In genomic region chr20:31515072-31515774, GRCh38 we compare ENCODE assay signal across 9 cellular contexts. TPM values are rescaled to one million over a fixed set of nuclear protein-coding genes. Genes with fewer than 3 reads are reported as not detected.
DNase-seq lines count a peak whose midpoint lies in the region; ATAC-seq, FAIRE-seq and TF ChIP-seq lines count a peak whose summit lies in the region.
"Had no signal": no experiment of that assay in that cellular context is flagged by ENCODE, and none has a peak within 500 bp of the region (broad histone marks: within the 10 kb centered on the region; RNA-seq: fewer than 3 reads in every experiment).

No MANE protein-coding gene starts in this region.

- no peak for TF ChIP-seq EP300 in A549 (IDR thresholded peaks at IDR 0.05)

- intact Hi-C loops in sciatic nerve (cut with DNase I) = no loop called here

- DNase-seq in A549 (ENCODE audit: low read depth in 1 of 2, low spot score in 1 of 2) (no peak), HFF-Myc (ENCODE audit: extremely low read depth, low read depth) (no peak), cardiac fibroblast (ENCODE audit: low read depth in 2 of 2) (no peak), sciatic nerve (ENCODE audit: low spot score) (no peak), AG20443 (ENCODE audit: low spot score) (no peak)

- no peak for FAIRE-seq in A549 (lab: Jason Lieb, UNC)

- POLR2A ChIA-PET in A549 (lab: Yijun Ruan, JAX) = no interaction called here

- TF ChIP-seq CTCF in A549 (IDR thresholded peaks at IDR 0.05) (no peak), HFF-Myc (IDR thresholded peaks at IDR 0.05; ENCODE audit: low read depth, low read length, missing control alignments) (no peak), cardiac fibroblast (IDR thresholded peaks at IDR 0.05; ENCODE audit: low read depth, low read length) (no peak)

- ATAC-seq in A549 (no peak; a peak in 2 of 6 replicates), HG03039 (IDR thresholded peaks at IDR 0.05; ENCODE audit: unreplicated experiment) (no peak), sciatic nerve (no peak), GM18873 (IDR thresholded peaks at IDR 0.05; ENCODE audit: low FRiP score, unreplicated experiment) (no peak)

- 13% methylated on average over 4 of the region's 4 CpGs for WGBS in A549 (ENCODE audit: missing lambda C conversion rate)

- no peaks in the 10 kb centered on the region for H3K9me3 ChIP-seq in A549
- no peaks in the 10 kb centered on the region for H3K9me3 ChIP-seq in mononuclear cell (ENCODE audit: low read depth, low read length)

- H3K27ac ChIP-seq in A549 = peak overlapping the region; percentile 89 to 96

- no peak for TF ChIP-seq RAD21 in A549 (conservative IDR thresholded peaks at IDR 0.05 in 1 of 2, IDR thresholded peaks at IDR 0.05 in 1 of 2)

- TF ChIP-seq POLR2A in A549 (IDR thresholded peaks at IDR 0.05; ENCODE audit: low read length) = no peak

- peak overlapping the region; percentile 74 for H3K4me3 ChIP-seq in A549
- peak overlapping the region; percentile 99 for H3K4me3 ChIP-seq in HFF-Myc (replicated peaks; ENCODE audit: low read depth, low read length)
- H3K4me3 ChIP-seq in cardiac fibroblast (replicated peaks in 1 of 2; ENCODE audit: low read depth in 2 of 2, low read length in 2 of 2) = peak overlapping the region; percentile 98 to 100
- peak overlapping the region; percentile 84 for H3K4me3 ChIP-seq in mononuclear cell (ENCODE audit: low read length)

- H3K27me3 ChIP-seq in mononuclear cell (ENCODE audit: insufficient read depth, low read length) = no peaks in the 10 kb centered on the region

- CTCF ChIA-PET in A549 (lab: Yijun Ruan, JAX) = interaction anchor here (0.7 to 1.7 kb wide), 7 partner anchors 12 to 97 kb away, joined by 3 to 9 read pairs (median 4); no protein-coding TSS in a partner anchor

- H3K4me2 ChIP-seq in A549 = peak overlapping the region; percentile 99

- H3K4me1 ChIP-seq in A549 (peaks cover 26% of the 10 kb centered on the region), mononuclear cell (ENCODE audit: insufficient read depth, low read length) (peaks cover 48% of the 10 kb centered on the region)

TF ChIP-seq in A549, 52 proteins besides CTCF, POLR2A, EP300 and RAD21:
- TF ChIP-seq CEBPB (IDR thresholded peaks at IDR 0.05) (no peak), MYC (IDR thresholded peaks at IDR 0.05; ENCODE audit: borderline replicate concordance, low read length) (no peak), TFCP2L1 (CRISPR knock-in tag; IDR thresholded peaks at IDR 0.05) (no peak), ZC3H11A (IDR thresholded peaks at IDR 0.05) (no peak), E2F6 (IDR thresholded peaks at IDR 0.05; ENCODE audit: borderline replicate concordance, low read depth) (no peak), ESRRA (IDR thresholded peaks at IDR 0.05; ENCODE audit: borderline replicate concordance, low read length) (no peak), CBX2 (IDR thresholded peaks at IDR 0.05; ENCODE audit: borderline replicate concordance, low read depth) (no peak), GATA3 (IDR thresholded peaks at IDR 0.05; ENCODE audit: borderline replicate concordance) (no peak), JUNB (IDR thresholded peaks at IDR 0.05) (no peak), ZSCAN20 (CRISPR knock-in tag; IDR thresholded peaks at IDR 0.05) (no peak), POLR2AphosphoS2 (conservative IDR thresholded peaks at IDR 0.05; ENCODE audit: low read length) (no peak), PHF8 (IDR thresholded peaks at IDR 0.05; ENCODE audit: borderline replicate concordance, low read depth) (no peak), ZFP36 (IDR thresholded peaks at IDR 0.05; ENCODE audit: borderline replicate concordance, partially characterized antibody) (no peak), HEYL (CRISPR knock-in tag; IDR thresholded peaks at IDR 0.05) (no peak)
- TF ChIP-seq, protein P1, sequence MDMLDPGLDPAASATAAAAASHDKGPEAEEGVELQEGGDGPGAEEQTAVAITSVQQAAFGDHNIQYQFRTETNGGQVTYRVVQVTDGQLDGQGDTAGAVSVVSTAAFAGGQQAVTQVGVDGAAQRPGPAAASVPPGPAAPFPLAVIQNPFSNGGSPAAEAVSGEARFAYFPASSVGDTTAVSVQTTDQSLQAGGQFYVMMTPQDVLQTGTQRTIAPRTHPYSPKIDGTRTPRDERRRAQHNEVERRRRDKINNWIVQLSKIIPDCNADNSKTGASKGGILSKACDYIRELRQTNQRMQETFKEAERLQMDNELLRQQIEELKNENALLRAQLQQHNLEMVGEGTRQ (IDR thresholded peaks at IDR 0.05) = no peak
- TF ChIP-seq, protein P2, sequence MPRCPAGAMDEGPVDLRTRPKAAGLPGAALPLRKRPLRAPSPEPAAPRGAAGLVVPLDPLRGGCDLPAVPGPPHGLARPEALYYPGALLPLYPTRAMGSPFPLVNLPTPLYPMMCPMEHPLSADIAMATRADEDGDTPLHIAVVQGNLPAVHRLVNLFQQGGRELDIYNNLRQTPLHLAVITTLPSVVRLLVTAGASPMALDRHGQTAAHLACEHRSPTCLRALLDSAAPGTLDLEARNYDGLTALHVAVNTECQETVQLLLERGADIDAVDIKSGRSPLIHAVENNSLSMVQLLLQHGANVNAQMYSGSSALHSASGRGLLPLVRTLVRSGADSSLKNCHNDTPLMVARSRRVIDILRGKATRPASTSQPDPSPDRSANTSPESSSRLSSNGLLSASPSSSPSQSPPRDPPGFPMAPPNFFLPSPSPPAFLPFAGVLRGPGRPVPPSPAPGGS (IDR thresholded peaks at IDR 0.05) = no peak

RNA-seq across cellular contexts. Expression of gene HM13, which starts 1.0 kb away (rescaled TPM):
- polyA plus RNA-seq in A549 (2011; rRNA removed) = 164 and 229 TPM in 2 replicates
- 140 and 200 TPM in 2 replicates for polyA plus RNA-seq in A549 (2012; cell fraction: cytosol; rRNA removed)
- polyA plus RNA-seq in A549 (2012; cell fraction: nucleus; rRNA removed) = 247 and 368 TPM in 2 replicates
- 167 to 178 TPM (median 178 TPM) in 3 replicates for polyA plus RNA-seq in A549 (2017; fragmentation: RNase III; extraction: RNeasy Plus Mini Kit Qiagen cat#74134 plus additional on column Dnase treatment)
- polyA minus RNA-seq in A549 (2011; rRNA and poly(A)+ RNA removed) = 177 and 217 TPM in 2 replicates
- total RNA-seq in mononuclear cell = 62.0 TPM
- 106 TPM for total RNA-seq in sciatic nerve

RNA-seq across cellular contexts. Expression of gene REM1, which starts 40.1 kb away (rescaled TPM):
- polyA plus RNA-seq in A549 (2011; rRNA removed) = not detected in 2 replicates
- 0.04 TPM in 1 of 2 replicates, not detected in the other for polyA plus RNA-seq in A549 (2012; cell fraction: cytosol; rRNA removed)
- 0.02 TPM in 1 of 2 replicates, not detected in the other for polyA plus RNA-seq in A549 (2012; cell fraction: nucleus; rRNA removed)
- not detected in 3 replicates for polyA plus RNA-seq in A549 (2017; fragmentation: RNase III; extraction: RNeasy Plus Mini Kit Qiagen cat#74134 plus additional on column Dnase treatment)
- not detected in 2 replicates for polyA minus RNA-seq in A549 (2011; rRNA and poly(A)+ RNA removed)
- 0.10 TPM for total RNA-seq in mononuclear cell
- 7.2 TPM for total RNA-seq in sciatic nerve
- total RNA-seq: Daoy had no signal

RNA-seq across cellular contexts. Expression of gene DEFB124, which starts 40.3 kb away (rescaled TPM):
- polyA plus RNA-seq in A549 (2011; rRNA removed) = not detected in 2 replicates
- polyA plus RNA-seq in A549 (2012; cell fraction: cytosol; rRNA removed) = not detected in 2 replicates
- 0.26 TPM in 1 of 2 replicates, not detected in the other for polyA plus RNA-seq in A549 (2012; cell fraction: nucleus; rRNA removed)
- polyA plus RNA-seq in A549 (2017; fragmentation: RNase III; extraction: RNeasy Plus Mini Kit Qiagen cat#74134 plus additional on column Dnase treatment) = 0.18 TPM in 1 of 3 replicates, not detected in the others
- polyA minus RNA-seq in A549 (2011; rRNA and poly(A)+ RNA removed) = not detected in 2 replicates
- total RNA-seq in mononuclear cell = not detected
- 1.8 TPM for total RNA-seq in sciatic nerve
- total RNA-seq: Daoy had no signal
